20 cellular contexts compared by ENCODE assay signal in genomic region chr3:131350506-131350905, GRCh38. TPM values are rescaled to one million over a fixed set of nuclear protein-coding genes. Genes with fewer than 3 reads are reported as not detected.
DNase-seq lines count a peak whose midpoint lies in the region; FAIRE-seq and TF ChIP-seq lines count a peak whose summit lies in the region.
"Had no signal": no experiment of that assay in that cellular context is flagged by ENCODE, and none has a peak within 500 bp of the region (broad histone marks: within the 10 kb centered on the region; RNA-seq: fewer than 3 reads in every experiment).

No MANE protein-coding gene starts in this region.

- peaks cover 26% of the 10 kb centered on the region for H3K4me1 Mint-ChIP-seq in osteocyte (ENCODE audit: unreplicated experiment)
- peaks cover 5% of the 10 kb centered on the region for H3K4me1 Mint-ChIP-seq in activated T-helper 2 cell treated with anti-CD3 and anti-CD28 coated beads, Interferon-gamma antibody, Interleukin-2, Interleukin-4, amounts not matched to agents 10 μg/mL and 5 μg/mL and 100 μg/mL, durations not matched to agents 14 hours and 24 hours and 36 hours (ENCODE audit: low read depth)
- H3K4me1 Mint-ChIP-seq: activated naive CD8-positive, alpha-beta T cell treated with anti-CD3 and anti-CD28 coated beads, Interleukin-2, amount 50 U/mL, for 24 hours had no signal

- no peak overlapping the region for H3K14ac ChIP-seq in H1 (ENCODE audit: insufficient read length)

- H3K4me2 ChIP-seq in GM23248 (ENCODE audit: unreplicated experiment) (peak overlapping the region; percentile 73), H1 (ENCODE audit: insufficient read depth in 1 of 2, low read depth in 2 of 2, low read length in 2 of 2) (no peak overlapping the region)

- H2BK15ac ChIP-seq in H1 (ENCODE audit: low read length), result no peak overlapping the region

- 41 to 53% methylated on average over 1 of the region's 1 CpG for WGBS in GM23248 (ENCODE audit: low coverage in 1 of 2, low lambda C conversion rate in 2 of 2, missing lambda C conversion rate in 2 of 2), 2 experiments
- 90% methylated on average over 1 of the region's 1 CpG; no CpG with 5 or more reads in 1 of the 2 experiments for WGBS in H1 (ENCODE audit: extremely low coverage in 1 of 2, insufficient coverage in 1 of 2, insufficient read length in 1 of 2, insufficient replicate concordance in 2 of 2, low coverage in 1 of 2, low lambda C conversion rate in 2 of 2, missing lambda C conversion rate in 1 of 2), 2 experiments

- TF ChIP-seq RAD21 in H1 (IDR thresholded peaks at IDR 0.05 in 1 of 2, conservative IDR thresholded peaks at IDR 0.05 in 1 of 2; ENCODE audit: low read depth in 2 of 2, low read length in 2 of 2), result no peak

- H4K5ac ChIP-seq in H1 (ENCODE audit: insufficient read length, low read depth, low read length), result no peak overlapping the region

- H4K8ac ChIP-seq in H1 (ENCODE audit: extremely low read depth, insufficient read depth, low read length), result no peak overlapping the region

- H3K9ac ChIP-seq in GM23248 (peak overlapping the region; percentile 46), H1 (replicated peaks in 1 of 4; ENCODE audit: extremely low read depth in 1 of 4, low read depth in 3 of 4, low read length in 3 of 4) (no peak overlapping the region)

- H3K27ac Mint-ChIP-seq in osteocyte (ENCODE audit: unreplicated experiment), result peak overlapping the region; percentile 11
- H3K27ac Mint-ChIP-seq in activated T-helper 2 cell treated with anti-CD3 and anti-CD28 coated beads, Interferon-gamma antibody, Interleukin-2, Interleukin-4, amounts not matched to agents 10 μg/mL and 5 μg/mL and 100 μg/mL, durations not matched to agents 14 hours and 24 hours and 36 hours, result no peak overlapping the region
- H3K27ac Mint-ChIP-seq: activated naive CD8-positive, alpha-beta T cell treated with anti-CD3 and anti-CD28 coated beads, Interleukin-2, amount 50 U/mL, for 24 hours; activated T-helper 1 cell treated with anti-CD3 and anti-CD28 coated beads, Interleukin-12 subunit alpha, Interleukin-12 subunit beta, Interleukin-2, Interleukin-4 antibody, amounts not matched to agents 30 ng/mL and 10 ng/mL and 1 ng/mL, durations not matched to agents 14 hours and 24 hours and 36 hours had no signal

- H2BK5ac ChIP-seq in H1 (ENCODE audit: low read depth, low read length), result no peak overlapping the region

- peaks cover 31% of the 10 kb centered on the region for H3K4me1 ChIP-seq in GM23248 (ENCODE audit: insufficient read depth)
- peaks cover 4 to 14% (median 8%) of the 10 kb centered on the region in 4 experiments; a peak in 5 of 7 replicates for H3K4me1 ChIP-seq in H1 (replicated peaks in 1 of 4; ENCODE audit: control insufficient read depth in 3 of 4, insufficient read depth in 4 of 4, low read length in 3 of 4)
- H3K4me1 ChIP-seq: BE2C, SJSA1 had no signal

- no peak overlapping the region for H4K91ac ChIP-seq in H1 (replicated peaks; ENCODE audit: insufficient read length, low read length)

- CTCF ChIA-PET in H1 (lab: Charles Lee; ENCODE audit: partially characterized antibody), result interaction anchor here (0.6 to 1.5 kb wide), 3 partner anchors 9 to 11 kb away, joined by 3 to 6 read pairs (median 4); no protein-coding TSS in a partner anchor

- no peaks in the 10 kb centered on the region for H3K23me2 ChIP-seq in H1 (ENCODE audit: low read depth, low read length)

- no peak for FAIRE-seq in H1 (lab: Jason Lieb, UNC)
- FAIRE-seq: G401.6, GM19239 had no signal

- H3K27ac ChIP-seq in GM23248, result peak overlapping the region; percentile 76
- no peak overlapping the region for H3K27ac ChIP-seq in H1 (ENCODE audit: low read depth, low read length)
- H3K27ac ChIP-seq: ovary, SJSA1 had no signal

- peak overlapping the region; percentile 35; the same call in 1 of the 2 replicates for H2AFZ ChIP-seq in GM23248
- no peak overlapping the region for H2AFZ ChIP-seq in H1 (ENCODE audit: low read length)

- no peaks in the 10 kb centered on the region for H3K27me3 Mint-ChIP-seq in osteocyte (ENCODE audit: unreplicated experiment)
- peaks cover 7% of the 10 kb centered on the region for H3K27me3 Mint-ChIP-seq in activated T-helper 2 cell treated with anti-CD3 and anti-CD28 coated beads, Interferon-gamma antibody, Interleukin-2, Interleukin-4, amounts not matched to agents 10 μg/mL and 5 μg/mL and 100 μg/mL, durations not matched to agents 14 hours and 24 hours and 36 hours (ENCODE audit: low read depth)
- H3K27me3 Mint-ChIP-seq: activated naive CD8-positive, alpha-beta T cell treated with anti-CD3 and anti-CD28 coated beads, Interleukin-2, amount 50 U/mL, for 24 hours had no signal

- H3K18ac ChIP-seq in H1 (ENCODE audit: extremely low read depth, low read length), result no peak overlapping the region

- H3K79me2 ChIP-seq in GM23248 (ENCODE audit: insufficient read depth), result no peaks in the 10 kb centered on the region
- H3K79me2 ChIP-seq in H1 (ENCODE audit: control insufficient read depth in 1 of 2, insufficient read depth in 2 of 2, low read length in 2 of 2), result no peaks in the 10 kb centered on the region

- no peaks in the 10 kb centered on the region for H3K9me2 ChIP-seq in GM23248 (ENCODE audit: insufficient read depth)

- no peak overlapping the region for H3K4ac ChIP-seq in H1 (replicated peaks; ENCODE audit: insufficient read length, low read depth, low read length)

- in situ Hi-C loops in GM23248 (cut with MboI), result no loop called here

- no peak overlapping the region for H3K23ac ChIP-seq in H1 (ENCODE audit: insufficient read length)

- H3K9me3 Mint-ChIP-seq in osteocyte (ENCODE audit: unreplicated experiment), result no peaks in the 10 kb centered on the region
- H3K9me3 Mint-ChIP-seq in activated T-helper 2 cell treated with anti-CD3 and anti-CD28 coated beads, Interferon-gamma antibody, Interleukin-2, Interleukin-4, amounts not matched to agents 10 μg/mL and 5 μg/mL and 100 μg/mL, durations not matched to agents 14 hours and 24 hours and 36 hours, result no peaks in the 10 kb centered on the region
- H3K9me3 Mint-ChIP-seq: activated naive CD8-positive, alpha-beta T cell treated with anti-CD3 and anti-CD28 coated beads, Interleukin-2, amount 50 U/mL, for 24 hours; activated T-helper 1 cell treated with anti-CD3 and anti-CD28 coated beads, Interleukin-12 subunit alpha, Interleukin-12 subunit beta, Interleukin-2, Interleukin-4 antibody, amounts not matched to agents 30 ng/mL and 10 ng/mL and 1 ng/mL, durations not matched to agents 14 hours and 24 hours and 36 hours; H9 had no signal

- no peak overlapping the region for H3K56ac ChIP-seq in H1 (replicated peaks; ENCODE audit: insufficient read length, low read depth, low read length)

- H2BK120ac ChIP-seq in H1 (replicated peaks; ENCODE audit: low read depth, low read length), result no peak overlapping the region

- no peak for TF ChIP-seq CTCF in H1 (IDR thresholded peaks at IDR 0.05; ENCODE audit: control extremely low read depth in 1 of 3, insufficient read depth in 1 of 3, low read depth in 1 of 3, low read length in 3 of 3)
- no peak for TF ChIP-seq CTCF in osteocyte (IDR thresholded peaks at IDR 0.05)

- H3K36me3 ChIP-seq in GM23248 (ENCODE audit: low read depth) (no peaks in the 10 kb centered on the region), H1 (ENCODE audit: control insufficient read depth in 2 of 4, insufficient read depth in 4 of 4, low read length in 3 of 4) (no peaks in the 10 kb centered on the region)
- H3K36me3 ChIP-seq: BE2C, ovary, SJSA1 had no signal

- no peak overlapping the region for H2AK5ac ChIP-seq in H1 (ENCODE audit: low read depth, low read length)

- H2BK20ac ChIP-seq in H1 (ENCODE audit: low read length), result no peak overlapping the region

- no peaks in the 10 kb centered on the region for H3K27me3 ChIP-seq in GM23248 (replicated peaks; ENCODE audit: insufficient read depth)
- H3K27me3 ChIP-seq in H1 (replicated peaks in 1 of 4; ENCODE audit: control insufficient read depth in 3 of 4, extremely low read depth in 1 of 4, insufficient read depth in 3 of 4, low read length in 3 of 4), result no peaks in the 10 kb centered on the region
- H3K27me3 ChIP-seq: BE2C, ovary, SJSA1 had no signal

- intact Hi-C loops in activated T-helper 2 cell treated with anti-CD3 and anti-CD28 coated beads, Interferon-gamma antibody, Interleukin-2, Interleukin-4, amounts not matched to agents 10 μg/mL and 5 μg/mL and 100 μg/mL, durations not matched to agents 14 hours and 24 hours and 36 hours (cut with micrococcal nuclease), result no loop called here

- no peak for TF ChIP-seq EP300 in H1 (IDR thresholded peaks at IDR 0.05; ENCODE audit: borderline replicate concordance in 1 of 2, low read depth in 2 of 2, low read length in 2 of 2)

- POLR2A ChIA-PET in H1 (lab: Charles Lee; ENCODE audit: partially characterized antibody), result no interaction called here

- no peaks in the 10 kb centered on the region for H3K36me3 Mint-ChIP-seq in osteocyte (ENCODE audit: unreplicated experiment)
- no peaks in the 10 kb centered on the region for H3K36me3 Mint-ChIP-seq in activated T-helper 2 cell treated with anti-CD3 and anti-CD28 coated beads, Interferon-gamma antibody, Interleukin-2, Interleukin-4, amounts not matched to agents 10 μg/mL and 5 μg/mL and 100 μg/mL, durations not matched to agents 14 hours and 24 hours and 36 hours (ENCODE audit: low read depth)

- H3K4me3 ChIP-seq in GM23248, result peak overlapping the region; percentile 25; the same call in 1 of the 2 replicates
- no peak overlapping the region for H3K4me3 ChIP-seq in H1 (ENCODE audit: extremely low read depth in 1 of 4, insufficient read depth in 2 of 4, low read depth in 3 of 4, low read length in 4 of 4)
- H3K4me3 ChIP-seq: ovary, SJSA1 had no signal

- no peak overlapping the region for H2BK12ac ChIP-seq in H1 (ENCODE audit: low read depth, low read length)

- no peak for TF ChIP-seq POLR2A in H1 (IDR thresholded peaks at IDR 0.05; ENCODE audit: control extremely low read depth in 1 of 2, low read depth in 2 of 2, low read length in 2 of 2)

- no peaks in the 10 kb centered on the region for H3K79me1 ChIP-seq in H1 (ENCODE audit: low read depth, low read length)

- H4K20me1 ChIP-seq in GM23248 (ENCODE audit: insufficient read depth) (no peaks in the 10 kb centered on the region), H1 (replicated peaks in 1 of 2; ENCODE audit: control insufficient read depth in 1 of 2, insufficient read depth in 2 of 2, low read length in 2 of 2) (peaks cover 0 to 2% of the 10 kb centered on the region in 2 experiments)

- DNase-seq in GM23248, result peak; percentile 79
- peak; percentile 48 for DNase-seq in RPMI7951 (ENCODE audit: low read depth)
- DNase-seq in H1 (ENCODE audit: low read depth in 1 of 2, low spot score in 2 of 2), result no peak
- no peak for DNase-seq in osteocyte (ENCODE audit: extremely low spot score, unreplicated experiment)
- DNase-seq in superior temporal gyrus (ENCODE audit: extremely low spot score), result no peak
- no peak for DNase-seq in activated T-helper 2 cell treated with anti-CD3 and anti-CD28 coated beads, Interferon-gamma antibody, Interleukin-2, Interleukin-4, amounts not matched to agents 10 μg/mL and 5 μg/mL and 100 μg/mL, durations not matched to agents 14 hours and 24 hours and 36 hours (ENCODE audit: low spot score)
- no peak for DNase-seq in NCI-H524 treated with DMSO at 0.1 percent for 48 hours (lab: John Stamatoyannopoulos, UW)
- DNase-seq in activated T-cell treated with anti-CD3 and anti-CD28 coated beads, Interleukin-2, amount 50 U/mL, for 48 hours, result no peak
- DNase-seq: activated CD8-positive, alpha-beta memory T cell treated with anti-CD3 and anti-CD28 coated beads for 24 hours; activated naive CD8-positive, alpha-beta T cell treated with anti-CD3 and anti-CD28 coated beads, Interleukin-2, amount 50 U/mL, for 24 hours; H9; NCI-H1694 treated with DMSO at 0.1 percent for 48 hours; NCI-H510A treated with DMSO at 0.1 percent for 48 hours; stimulated activated CD8-positive, alpha-beta memory T cell treated with anti-CD3 and anti-CD28 coated beads, Interleukin-4, amount 100 ng/mL, for 48 hours had no signal

- H3F3A ChIP-seq in GM23248 (ENCODE audit: insufficient read depth), result peaks cover 27% of the 10 kb centered on the region

- H3K4me3 Mint-ChIP-seq in osteocyte (ENCODE audit: unreplicated experiment), result no peak overlapping the region
- no peak overlapping the region for H3K4me3 Mint-ChIP-seq in activated T-helper 2 cell treated with anti-CD3 and anti-CD28 coated beads, Interferon-gamma antibody, Interleukin-2, Interleukin-4, amounts not matched to agents 10 μg/mL and 5 μg/mL and 100 μg/mL, durations not matched to agents 14 hours and 24 hours and 36 hours (ENCODE audit: low read depth)
- H3K4me3 Mint-ChIP-seq: activated naive CD8-positive, alpha-beta T cell treated with anti-CD3 and anti-CD28 coated beads, Interleukin-2, amount 50 U/mL, for 24 hours; activated T-helper 1 cell treated with anti-CD3 and anti-CD28 coated beads, Interleukin-12 subunit alpha, Interleukin-12 subunit beta, Interleukin-2, Interleukin-4 antibody, amounts not matched to agents 30 ng/mL and 10 ng/mL and 1 ng/mL, durations not matched to agents 14 hours and 24 hours and 36 hours; H9 had no signal

- H3K9me3 ChIP-seq in GM23248 (ENCODE audit: low read depth), result no peaks in the 10 kb centered on the region
- H3K9me3 ChIP-seq in H1 (ENCODE audit: insufficient read depth in 2 of 2, low read depth in 1 of 2, low read length in 1 of 2), result no peaks in the 10 kb centered on the region
- H3K9me3 ChIP-seq: BE2C, ovary, SJSA1 had no signal

RNA-seq across cellular contexts. Expression of gene NUDT16, which starts 31.1 kb away (rescaled TPM):
- 10.5 and 14.4 TPM in 2 replicates for total RNA-seq in GM23248 (2014; rRNA removed; shearing (Covaris generic))
- polyA plus RNA-seq in GM23248 (2016; fragmentation: Nextera tagmentation; extraction: Ambion mirVana) (11.7 TPM in 2 replicates), H1 (2011; rRNA removed) (8.5 and 12.2 TPM in 2 replicates)
- total RNA-seq in RPMI7951 (2014; rRNA removed; shearing (Covaris generic)), result 10.1 and 14.2 TPM in 2 replicates
- total RNA-seq in H1 (2021; fragmentation: NEBNext Ultra II Directional; extraction: Animal tissue kit (Norgen Biotek cat#: 25700)), result 18.3 and 19.1 TPM in 2 replicates
- polyA plus RNA-seq in H1 (2011; cell fraction: cytosol; rRNA removed), result 12.4 TPM
- polyA plus RNA-seq in H1 (2011; cell fraction: nucleus; rRNA removed), result 14.4 TPM
- polyA plus RNA-seq in H1 (2012, experiment 1 of 2), result 15.8 to 21.9 TPM (median 18.7 TPM) in 4 replicates
- polyA plus RNA-seq in H1 (2012, experiment 2 of 2), result 3.5 TPM
- polyA plus RNA-seq in H1 (2013, experiment 1 of 2), result 11.3 TPM
- 11.2 TPM for polyA plus RNA-seq in H1 (2013, experiment 2 of 2)
- polyA minus RNA-seq in H1 (2011; rRNA and poly(A)+ RNA removed), result 9.5 and 11.0 TPM in 2 replicates
- polyA minus RNA-seq in H1 (2011; cell fraction: cytosol; rRNA and poly(A)+ RNA removed), result 11.1 TPM
- 19.6 TPM for polyA minus RNA-seq in H1 (2011; cell fraction: nucleus; rRNA and poly(A)+ RNA removed)
- 14.3 and 16.4 TPM in 2 replicates for total RNA-seq in osteocyte
- total RNA-seq in activated T-helper 2 cell treated with anti-CD3 and anti-CD28 coated beads, Interferon-gamma antibody, Interleukin-2, Interleukin-4, amounts not matched to agents 10 μg/mL and 5 μg/mL and 100 μg/mL, durations not matched to agents 14 hours and 24 hours and 36 hours, result 10.2 TPM in 2 replicates

Comparison
In these comparisons a context has a peak if more than half of its experiments do, and no peak if none do; other contexts are left out.
1. DNase-seq: peak in GM23248 (single experiment) and RPMI7951 (single experiment); none in H1 (0 of 2), osteocyte (single experiment), superior temporal gyrus (single experiment), activated T-helper 2 cell treated with anti-CD3 and anti-CD28 coated beads, Interferon-gamma antibody, Interleukin-2, Interleukin-4, amounts not matched to agents 10 μg/mL and 5 μg/mL and 100 μg/mL, durations not matched to agents 14 hours and 24 hours and 36 hours (single experiment), NCI-H524 treated with DMSO at 0.1 percent for 48 hours (single experiment) and activated T-cell treated with anti-CD3 and anti-CD28 coated beads, Interleukin-2, amount 50 U/mL, for 48 hours (0 of 2).